Comparison of ENCODE assay signal across 8 cellular contexts in the genomic region with DNA sequence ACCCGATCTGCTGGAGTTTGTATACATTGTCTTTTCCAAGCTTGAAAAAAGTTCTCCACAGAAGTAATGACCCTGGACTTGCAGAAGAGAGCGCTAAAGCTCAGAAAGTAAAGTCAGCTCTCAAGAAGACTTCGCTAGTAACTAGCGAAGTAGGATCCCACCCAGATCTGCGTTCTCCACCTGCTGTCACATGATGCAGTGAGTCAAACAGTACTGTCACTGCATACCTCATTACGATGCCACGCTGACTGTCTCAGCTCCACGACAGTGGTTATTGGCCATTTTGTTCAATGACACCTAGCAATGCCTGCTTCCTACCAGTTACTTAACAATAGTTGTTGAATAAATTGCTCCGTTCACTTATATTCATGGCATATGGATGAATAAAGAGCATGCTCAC. TPM values are rescaled to one million over a fixed set of nuclear protein-coding genes. Genes with fewer than 3 reads are reported as not detected.
DNase-seq lines count a peak whose midpoint lies in the region; ATAC-seq and TF ChIP-seq lines count a peak whose summit lies in the region.

No MANE protein-coding gene starts in this region.

- no CpG with 5 or more reads among the region's 9 CpGs for WGBS in trophoblast cell (ENCODE audit: extremely low coverage, insufficient coverage, insufficient read length)

- H4K12ac ChIP-seq in trophoblast cell (ENCODE audit: low read depth, low read length), result no peak overlapping the region

- H3K4ac ChIP-seq in trophoblast cell (ENCODE audit: low read depth, low read length), result no peak overlapping the region

- H4K91ac ChIP-seq in trophoblast cell (ENCODE audit: low read depth, low read length), result no peak overlapping the region

- TF ChIP-seq CTCF in VCaP (conservative IDR thresholded peaks at IDR 0.05) (peak; percentile 83), foreskin keratinocyte (conservative IDR thresholded peaks at IDR 0.05) (peak; percentile 93)

- H3K79me2 ChIP-seq in trophoblast cell (ENCODE audit: control insufficient read depth, insufficient read depth, low read length, poor library complexity), result no peaks in the 10 kb centered on the region

- H3K27ac ChIP-seq in VCaP, result no peak overlapping the region
- H3K27ac ChIP-seq in foreskin keratinocyte, result no peak overlapping the region
- H3K27ac ChIP-seq in trophoblast cell (ENCODE audit: low read depth, low read length), result no peak overlapping the region

- no peak overlapping the region for H2AK5ac ChIP-seq in trophoblast cell (ENCODE audit: low read length)

- H3K4me1 ChIP-seq in foreskin keratinocyte (no peaks in the 10 kb centered on the region), trophoblast cell (ENCODE audit: control insufficient read depth in 1 of 2, insufficient read depth in 2 of 2, low read length in 2 of 2) (peaks cover 9 to 15% of the 10 kb centered on the region in 2 experiments)

- H3K23ac ChIP-seq in trophoblast cell (ENCODE audit: low read length), result no peak overlapping the region

- H2BK5ac ChIP-seq in trophoblast cell (ENCODE audit: low read depth, low read length, poor library complexity), result no peak overlapping the region

- DNase-seq in Right ventricle myocardium inferior (ENCODE audit: missing footprints), result no peak
- no peak for DNase-seq in cardiac septum (ENCODE audit: low spot score)
- peak; percentile 41 to 43 for DNase-seq in NCI-H1930 (lab: John Stamatoyannopoulos, UW)
- DNase-seq in foreskin keratinocyte, result peak; percentile 81 to 91
- DNase-seq in trophoblast cell, result peak; percentile 83 to 91
- DNase-seq in NCI-H146 treated with DMSO at 0.1 percent for 48 hours (lab: John Stamatoyannopoulos, UW; ENCODE audit: unreplicated experiment), result no peak

- no peak overlapping the region for H2BK12ac ChIP-seq in trophoblast cell (ENCODE audit: low read length)

- no peaks in the 10 kb centered on the region for H3K36me3 ChIP-seq in trophoblast cell (ENCODE audit: control insufficient read depth in 1 of 2, insufficient read depth in 2 of 2, low read length in 2 of 2)

- H3K4me2 ChIP-seq in trophoblast cell (ENCODE audit: low read length), result no peak overlapping the region

- H3K9me3 ChIP-seq in trophoblast cell (ENCODE audit: insufficient read depth, low read depth, low read length), result no peaks in the 10 kb centered on the region

- peaks cover 3% of the 10 kb centered on the region for H3K79me1 ChIP-seq in trophoblast cell (ENCODE audit: low read length)

- H3K27me3 ChIP-seq in foreskin keratinocyte, result no peaks in the 10 kb centered on the region
- H3K27me3 ChIP-seq in trophoblast cell (ENCODE audit: insufficient read depth, low read length), result no peaks in the 10 kb centered on the region

- no peak overlapping the region for H2AFZ ChIP-seq in trophoblast cell (ENCODE audit: insufficient read depth, low read length, poor library complexity)

- no peak overlapping the region for H3K14ac ChIP-seq in trophoblast cell (ENCODE audit: low read length)

- intact Hi-C loops in Right ventricle myocardium inferior (cut with DNase I) (loop anchor here (1.0 to 2.0 kb wide), 2 partner anchors 51 to 466 kb away; no protein-coding TSS in a partner anchor), cardiac septum (cut with DNase I) (loop anchor here (1.0 to 2.0 kb wide), 2 partner anchors 52 to 467 kb away; no protein-coding TSS in a partner anchor)

- H3K4me3 ChIP-seq in trophoblast cell (ENCODE audit: low read depth, low read length), result no peak overlapping the region

- H3K9ac ChIP-seq in trophoblast cell (ENCODE audit: low read length), result no peak overlapping the region

- ATAC-seq in Right ventricle myocardium inferior (peak; percentile 79), HG02642 (IDR thresholded peaks at IDR 0.05; ENCODE audit: poor library complexity, unreplicated experiment) (peak; percentile 87), foreskin keratinocyte (peak; percentile 92)

- H4K8ac ChIP-seq in trophoblast cell (ENCODE audit: low read depth, low read length), result no peak overlapping the region

- H2BK120ac ChIP-seq in trophoblast cell (ENCODE audit: insufficient read depth, low read length, poor library complexity), result no peak overlapping the region

- no peak overlapping the region for H3K18ac ChIP-seq in trophoblast cell (ENCODE audit: low read length)

RNA-seq across cellular contexts. Expression of gene SEC61G, which starts 29.7 kb away (rescaled TPM):
- 103 TPM for total RNA-seq in Right ventricle myocardium inferior
- total RNA-seq in cardiac septum, result 102 TPM
- 212 and 248 TPM in 2 replicates for total RNA-seq in foreskin keratinocyte
- 415 and 457 TPM in 2 replicates for polyA plus RNA-seq in foreskin keratinocyte
- 363 and 367 TPM in 2 replicates for polyA plus RNA-seq in trophoblast cell (2013)

Comparison
In these comparisons a context has a peak if more than half of its experiments do, and no peak if none do; other contexts are left out.
1. DNase-seq: peak in NCI-H1930 (2 of 2), foreskin keratinocyte (2 of 2) and trophoblast cell (2 of 2); none in Right ventricle myocardium inferior (single experiment), cardiac septum (single experiment) and NCI-H146 treated with DMSO at 0.1 percent for 48 hours (single experiment).
2. Peak in every context shown above with its lines, with median percentiles within 50 percentile points of each other: ATAC-seq.